ENCODE assay signal across 8 cellular contexts in genomic region chr2:7672027-7672684, GRCh38.
DNase-seq lines count a peak whose midpoint lies in the region; ATAC-seq, FAIRE-seq and TF ChIP-seq lines count a peak whose summit lies in the region.

No MANE protein-coding gene starts in this region.

- H3K36me3 ChIP-seq in heart left ventricle (no peaks in the 10 kb centered on the region), kidney (ENCODE audit: control insufficient read depth in 1 of 2, insufficient read depth in 2 of 2, low read length in 2 of 2) (no peaks in the 10 kb centered on the region)

- H3K9ac ChIP-seq in kidney (ENCODE audit: low read length in 2 of 2) = no peak overlapping the region

- FAIRE-seq in kidney (lab: Jason Lieb, UNC) = no peak

- in situ Hi-C loops in SK-MEL-5 (cut with HindIII; ENCODE audit: low pct_unique_long_range_greater_than_20kb, low sequenced_read_pairs) = no loop called here

- TF ChIP-seq CTCF in heart left ventricle (IDR thresholded peaks at IDR 0.05) (peak; percentile 23 to 63 (median 46)), kidney (IDR thresholded peaks at IDR 0.05; ENCODE audit: borderline replicate concordance, extremely low read depth, insufficient read depth) (peak; percentile 71)

- no peak overlapping the region for H3K4me3 ChIP-seq in heart left ventricle
- H3K4me3 ChIP-seq in kidney (ENCODE audit: low read length in 2 of 2) = no peak overlapping the region

- DNase-seq in heart left ventricle (peak in 2 of 5 donors; percentile 28 to 65), cardiac septum (ENCODE audit: low spot score) (no peak), SK-MEL-5 (ENCODE audit: low read depth, low spot score) (peak; percentile 73), kidney (no peak), sciatic nerve (ENCODE audit: low spot score) (no peak), SIG-M5 (lab: John Stamatoyannopoulos, UW) (no peak)
- DNase-seq in activated naive CD8-positive, alpha-beta T cell treated with anti-CD3 and anti-CD28 coated beads, Interleukin-2, amount 50 U/mL, for 16 hours (ENCODE audit: low read depth, low spot score) = peak; percentile 4
- DNase-seq in stimulated activated CD8-positive, alpha-beta memory T cell treated with anti-CD3 and anti-CD28 coated beads, Interleukin-15, amount 100 ng/mL, for 48 hours (ENCODE audit: low read depth in 2 of 2) = peak; percentile 63 to 67

- peaks cover 0 to 13% (median 3%) of the 10 kb centered on the region in 12 donors for H3K4me1 ChIP-seq in heart left ventricle
- H3K4me1 ChIP-seq in kidney (ENCODE audit: control insufficient read depth in 1 of 2, insufficient read depth in 1 of 2, low read depth in 1 of 2, low read length in 2 of 2) = no peaks in the 10 kb centered on the region

- intact Hi-C loops in heart left ventricle (cut with DNase I) = no loop called here
- intact Hi-C loops in cardiac septum (cut with DNase I) = no loop called here
- intact Hi-C loops in kidney (cut with DNase I) = no loop called here
- intact Hi-C loops in sciatic nerve (cut with DNase I) = no loop called here

- WGBS in heart left ventricle, 4 donors = 79 to 83% (median 82%) methylated on average over 8 of the region's 8 CpGs

- no peaks in the 10 kb centered on the region for H3K27me3 ChIP-seq in heart left ventricle

- H3K27ac ChIP-seq in heart left ventricle (no peak overlapping the region), kidney (ENCODE audit: low read depth in 2 of 2, low read length in 2 of 2) (no peak overlapping the region)

- H3K9me3 ChIP-seq in heart left ventricle (peaks cover 0 to 6% (median 0%) of the 10 kb centered on the region in 12 donors), kidney (ENCODE audit: control insufficient read depth in 1 of 2, low read length in 2 of 2) (peaks cover 0 to 4% of the 10 kb centered on the region in 2 donors)

- no peak for TF ChIP-seq POLR2A in heart left ventricle (IDR thresholded peaks at IDR 0.05)

- no peak for ATAC-seq in heart left ventricle
- no peak for ATAC-seq in sciatic nerve

Comparison
In these comparisons a context has a peak if more than half of its experiments do, and no peak if none do; other contexts are left out.
1. DNase-seq: peak in SK-MEL-5 (single experiment), activated naive CD8-positive, alpha-beta T cell treated with anti-CD3 and anti-CD28 coated beads, Interleukin-2, amount 50 U/mL, for 16 hours (single experiment) and stimulated activated CD8-positive, alpha-beta memory T cell treated with anti-CD3 and anti-CD28 coated beads, Interleukin-15, amount 100 ng/mL, for 48 hours (2 of 2); none in cardiac septum (single experiment), kidney (single experiment), sciatic nerve (single experiment) and SIG-M5 (single experiment).